In the genomic region with DNA sequence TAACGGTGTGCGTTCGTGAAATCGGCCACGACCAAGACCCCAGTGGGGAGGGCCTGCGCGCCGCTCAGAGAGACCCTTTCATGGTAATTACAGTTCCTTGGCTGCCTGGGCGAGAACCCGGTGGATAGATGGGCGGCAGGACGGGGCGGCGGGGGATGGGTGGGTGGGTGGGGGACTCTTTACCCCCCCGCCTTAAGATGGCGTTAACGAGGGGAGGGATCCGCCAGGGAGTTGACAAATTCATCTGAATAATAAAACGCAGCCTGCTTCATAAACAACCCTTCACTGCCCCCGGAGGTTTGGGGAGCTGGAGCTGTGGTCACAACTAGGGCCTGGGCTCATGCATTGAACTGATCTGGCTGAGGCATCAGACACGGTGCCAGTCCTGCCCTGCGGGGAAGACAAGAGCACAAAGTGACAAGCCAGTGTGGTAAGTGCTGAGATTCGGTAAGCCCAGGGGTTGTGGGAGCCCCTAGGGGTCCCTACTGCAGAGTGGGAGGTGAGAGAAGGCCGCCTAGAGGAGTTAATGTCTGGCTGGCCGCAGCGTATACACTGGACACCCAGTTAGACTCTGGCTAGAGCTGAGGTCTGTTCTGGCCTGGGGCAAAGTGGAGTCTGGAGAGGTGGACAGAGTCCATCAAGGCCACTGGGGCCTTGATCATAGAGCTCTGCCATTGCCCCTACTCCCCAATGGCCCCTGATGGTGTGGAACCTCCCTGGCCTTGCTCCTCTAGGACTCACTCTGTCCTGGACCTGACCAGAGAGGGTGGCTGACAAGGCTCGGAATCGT, we compare ENCODE assay signal across 8 cellular contexts. TPM values are rescaled to one million over a fixed set of nuclear protein-coding genes. Genes with fewer than 3 reads are reported as not detected.
DNase-seq lines count a peak whose midpoint lies in the region; ATAC-seq and TF ChIP-seq lines count a peak whose summit lies in the region.

No MANE protein-coding gene starts in this region.

- no peak for DNase-seq in LNCaP clone FGC (ENCODE audit: low read depth)
- no peak for DNase-seq in MCF 10A (ENCODE audit: unreplicated experiment)
- DNase-seq in left lung = no peak
- no peak for DNase-seq in GM10266 (ENCODE audit: extremely low spot score)
- no peak for DNase-seq in DMS153 (lab: John Stamatoyannopoulos, UW)

- POLR2A ChIA-PET in MCF 10A (lab: Yijun Ruan, JAX) = interaction anchor here (0.6 kb wide), 1 partner anchor 175 kb away, joined by 3 read pairs; no protein-coding TSS in a partner anchor

- peak overlapping the region; percentile 44 for H3K27ac ChIP-seq in C4-2B
- H3K27ac ChIP-seq in left lung = peak overlapping the region; percentile 90 to 93
- peak overlapping the region; percentile 78 for H3K27ac ChIP-seq in temporal lobe (ENCODE audit: low read depth, low read length)

- intact Hi-C loops in MCF 10A (cut with micrococcal nuclease) (no loop called here), left lung (cut with DNase I) (loop anchor here in 1 of 2 donors (10.0 kb wide), 1 partner anchor 66 kb away; no protein-coding TSS in a partner anchor)

- peak; percentile 1 for ATAC-seq in left lung
- ATAC-seq in GM21786 (IDR thresholded peaks at IDR 0.05; ENCODE audit: unreplicated experiment) = no peak

- BruUV-seq in MCF 10A (replicated peaks; lab: Mats Ljungman, UMichigan) = no TSS peak

- H3K9me3 Mint-ChIP-seq in MCF 10A (ENCODE audit: unreplicated experiment) = no peaks in the 10 kb centered on the region

- H3K4me1 Mint-ChIP-seq in MCF 10A (ENCODE audit: insufficient read depth, unreplicated experiment) = peaks cover 5% of the 10 kb centered on the region

- CTCF ChIA-PET in MCF 10A (lab: Yijun Ruan, JAX) = interaction anchor here (1.4 to 1.9 kb wide), 2 partner anchors 19 to 35 kb away, joined by 3 to 6 read pairs; no protein-coding TSS in a partner anchor

- no peaks in the 10 kb centered on the region for H3K27me3 Mint-ChIP-seq in MCF 10A (ENCODE audit: insufficient read depth, unreplicated experiment)

- no peaks in the 10 kb centered on the region for H3K36me3 ChIP-seq in left lung

- peaks cover 0 to 25% of the 10 kb centered on the region in 2 donors for H3K27me3 ChIP-seq in left lung

- H3K4me1 ChIP-seq in left lung = peaks cover 9 to 25% of the 10 kb centered on the region in 2 donors

- peak overlapping the region; percentile 55 for H3K4me3 ChIP-seq in LNCaP clone FGC (ENCODE audit: low read depth, low read length)
- H3K4me3 ChIP-seq in left lung = peak overlapping the region; percentile 65 to 67

- TF ChIP-seq CTCF in C4-2B (conservative IDR thresholded peaks at IDR 0.05) = no peak
- TF ChIP-seq CTCF in LNCaP clone FGC (IDR thresholded peaks at IDR 0.05; ENCODE audit: control insufficient read depth, extremely low read depth, insufficient read depth) = no peak
- no peak for TF ChIP-seq CTCF in MCF 10A (IDR thresholded peaks at IDR 0.05; ENCODE audit: unreplicated experiment)
- no peak for TF ChIP-seq CTCF in left lung (IDR thresholded peaks at IDR 0.05)
- no peak for TF ChIP-seq CTCF in GM10266 (IDR thresholded peaks at IDR 0.05; ENCODE audit: control insufficient read depth, insufficient read depth, low read depth, missing control alignments)

- H3K4me3 Mint-ChIP-seq in MCF 10A (ENCODE audit: unreplicated experiment) = peak overlapping the region; percentile 94

- no peaks in the 10 kb centered on the region for H3K36me3 Mint-ChIP-seq in MCF 10A (ENCODE audit: insufficient read depth, unreplicated experiment)

- H3K27ac Mint-ChIP-seq in MCF 10A (ENCODE audit: low read depth, unreplicated experiment) = no peak overlapping the region

- H3K9me3 ChIP-seq in left lung = no peaks in the 10 kb centered on the region

RNA-seq across cellular contexts. Expression of gene MRAS, which starts 0.8 kb away (rescaled TPM):
- 5.2 and 7.0 TPM in 2 replicates for total RNA-seq in MCF 10A (2022)
- 10 to 100 TPM; 41.0 to 48.0 TPM for total RNA-seq in left lung
- 63.9 TPM for total RNA-seq in temporal lobe

RNA-seq across cellular contexts. Expression of gene NME9, which starts 19.5 kb away (rescaled TPM):
- total RNA-seq in MCF 10A (2022) = not detected in 2 replicates
- 1 to 10 TPM in 1 of 2 donors, not detected in 1; 1.8 TPM for total RNA-seq in left lung
- 3.9 TPM for total RNA-seq in temporal lobe
